In genomic region chr3:111735271-111735758, GRCh38 we compare ENCODE assay signal across 7 cellular contexts.
DNase-seq lines count a peak whose midpoint lies in the region; ATAC-seq and TF ChIP-seq lines count a peak whose summit lies in the region.

No MANE protein-coding gene starts in this region.

- H4K12ac ChIP-seq in trophoblast cell (ENCODE audit: low read depth, low read length) = no peak overlapping the region

- no peak overlapping the region for H3K14ac ChIP-seq in trophoblast cell (ENCODE audit: low read length)

- no peak overlapping the region for H4K91ac ChIP-seq in trophoblast cell (ENCODE audit: low read depth, low read length)

- no TSS peak for BruUV-seq in Panc1 (replicated peaks; lab: Mats Ljungman, UMichigan)

- H2AFZ ChIP-seq in GM23248 = no peak overlapping the region
- H2AFZ ChIP-seq in trophoblast cell (ENCODE audit: insufficient read depth, low read length, poor library complexity) = no peak overlapping the region

- ATAC-seq in Panc1 (peak; percentile 73), GM18511 (IDR thresholded peaks at IDR 0.05; ENCODE audit: unreplicated experiment) (no peak)

- peak overlapping the region; percentile 23; the same call in 1 of the 2 replicates for H3K4me3 ChIP-seq in GM23248
- no peak overlapping the region for H3K4me3 ChIP-seq in Panc1 (ENCODE audit: low read depth in 2 of 2, low read length in 2 of 2)
- no peak overlapping the region for H3K4me3 ChIP-seq in trophoblast cell (ENCODE audit: low read depth, low read length)
- H3K4me3 ChIP-seq in H7 (ENCODE audit: insufficient read depth, low read depth, low read length) = no peak overlapping the region

- H4K8ac ChIP-seq in trophoblast cell (ENCODE audit: low read depth, low read length) = no peak overlapping the region

- CTCF ChIA-PET in Panc1 (lab: Charles Lee) = no interaction called here

- H2BK120ac ChIP-seq in trophoblast cell (ENCODE audit: insufficient read depth, low read length, poor library complexity) = no peak overlapping the region

- H3K4me2 ChIP-seq in GM23248 (ENCODE audit: unreplicated experiment) (peak overlapping the region; percentile 59), trophoblast cell (ENCODE audit: low read length) (no peak overlapping the region)

- H3K79me1 ChIP-seq in trophoblast cell (ENCODE audit: low read length) = peaks cover 9% of the 10 kb centered on the region

- TF ChIP-seq CTCF in Panc1 (IDR thresholded peaks at IDR 0.05) = no peak

- WGBS in GM23248 (ENCODE audit: low coverage in 1 of 2, low lambda C conversion rate in 2 of 2, missing lambda C conversion rate in 2 of 2), 2 experiments = 10 to 14% methylated on average over 4 of the region's 4 CpGs
- WGBS in trophoblast cell (ENCODE audit: extremely low coverage, insufficient coverage, insufficient read length) = no CpG with 5 or more reads among the region's 4 CpGs

- H3K23ac ChIP-seq in trophoblast cell (ENCODE audit: low read length) = no peak overlapping the region

- H2BK5ac ChIP-seq in trophoblast cell (ENCODE audit: low read depth, low read length, poor library complexity) = no peak overlapping the region

- no peaks in the 10 kb centered on the region for H3K9me3 ChIP-seq in GM23248 (ENCODE audit: low read depth)
- H3K9me3 ChIP-seq in Panc1 (ENCODE audit: control insufficient read depth, insufficient read depth, low read depth, low read length) = no peaks in the 10 kb centered on the region
- H3K9me3 ChIP-seq in trophoblast cell (ENCODE audit: insufficient read depth, low read depth, low read length) = no peaks in the 10 kb centered on the region

- in situ Hi-C loops in GM23248 (cut with MboI) (no loop called here), Panc1 (cut with HindIII; ENCODE audit: low pct_unique_long_range_greater_than_20kb, low sequenced_read_pairs) (no loop called here)

- H3K27me3 ChIP-seq in GM23248 (replicated peaks; ENCODE audit: insufficient read depth) (no peaks in the 10 kb centered on the region), Panc1 (ENCODE audit: control insufficient read depth, insufficient read depth, low read length) (no peaks in the 10 kb centered on the region), trophoblast cell (ENCODE audit: insufficient read depth, low read length) (no peaks in the 10 kb centered on the region), H7 (ENCODE audit: control insufficient read depth, insufficient read depth, low read length) (no peaks in the 10 kb centered on the region)

- H3K27ac ChIP-seq in GM23248 (peak overlapping the region; percentile 60), Panc1 (ENCODE audit: low read length) (no peak overlapping the region), trophoblast cell (ENCODE audit: low read depth, low read length) (peak overlapping the region; percentile 42)

- no peak overlapping the region for H2BK12ac ChIP-seq in trophoblast cell (ENCODE audit: low read length)

- no peaks in the 10 kb centered on the region for H3K36me3 ChIP-seq in GM23248 (ENCODE audit: low read depth)
- H3K36me3 ChIP-seq in Panc1 (ENCODE audit: control insufficient read depth, insufficient read depth, low read length) = no peaks in the 10 kb centered on the region; the same call in 1 of the 2 replicates
- H3K36me3 ChIP-seq in trophoblast cell (ENCODE audit: control insufficient read depth in 1 of 2, insufficient read depth in 2 of 2, low read length in 2 of 2) = no peaks in the 10 kb centered on the region
- no peaks in the 10 kb centered on the region for H3K36me3 ChIP-seq in H7 (replicated peaks; ENCODE audit: control insufficient read depth, insufficient read depth, low read length)

- H3K9ac ChIP-seq in GM23248 (no peak overlapping the region), trophoblast cell (ENCODE audit: low read length) (no peak overlapping the region)

- H3K79me2 ChIP-seq in GM23248 (ENCODE audit: insufficient read depth) = no peaks in the 10 kb centered on the region
- no peaks in the 10 kb centered on the region for H3K79me2 ChIP-seq in trophoblast cell (ENCODE audit: control insufficient read depth, insufficient read depth, low read length, poor library complexity)

- H4K20me1 ChIP-seq in GM23248 (ENCODE audit: insufficient read depth) = no peaks in the 10 kb centered on the region

- H3K4me1 ChIP-seq in GM23248 (ENCODE audit: insufficient read depth) = peaks cover 59% of the 10 kb centered on the region
- H3K4me1 ChIP-seq in Panc1 (ENCODE audit: control insufficient read depth, insufficient read depth, low read length) = peaks cover 2% of the 10 kb centered on the region; the same call in 1 of the 2 replicates
- peaks cover 5 to 15% of the 10 kb centered on the region in 2 experiments for H3K4me1 ChIP-seq in trophoblast cell (ENCODE audit: control insufficient read depth in 1 of 2, insufficient read depth in 2 of 2, low read length in 2 of 2)

- DNase-seq in GM23248 (peak; percentile 79), Panc1 (ENCODE audit: low read depth, low spot score) (no peak), fibroblast of gingiva (ENCODE audit: low read depth) (peak; percentile 43), trophoblast cell (peak; percentile 79 to 97), H7 (no peak), HuH-7.5 (ENCODE audit: low spot score) (no peak)

- H3K4ac ChIP-seq in trophoblast cell (ENCODE audit: low read depth, low read length) = no peak overlapping the region

- no peak overlapping the region for H3K18ac ChIP-seq in trophoblast cell (ENCODE audit: low read length)

- H3K9me2 ChIP-seq in GM23248 (ENCODE audit: insufficient read depth) = no peaks in the 10 kb centered on the region

- intact Hi-C loops in Panc1 (cut with micrococcal nuclease; ENCODE audit: unreplicated experiment) = no loop called here

- POLR2A ChIA-PET in Panc1 (lab: Charles Lee) = no interaction called here

- no peak overlapping the region for H2AK5ac ChIP-seq in trophoblast cell (ENCODE audit: low read length)

- H3F3A ChIP-seq in GM23248 (ENCODE audit: insufficient read depth) = peaks cover 51% of the 10 kb centered on the region

Comparison
In these comparisons a context has a peak if more than half of its experiments do, and no peak if none do; other contexts are left out.
1. DNase-seq: peak in GM23248 (single experiment), fibroblast of gingiva (single experiment) and trophoblast cell (2 of 2); none in Panc1 (single experiment), H7 (single experiment) and HuH-7.5 (single experiment).